ENCODE assay signal across 8 cellular contexts in genomic region chr6:108565091-108565766, GRCh38. TPM values are rescaled to one million over a fixed set of nuclear protein-coding genes. Genes with fewer than 3 reads are reported as not detected.
DNase-seq lines count a peak whose midpoint lies in the region; ATAC-seq, FAIRE-seq and TF ChIP-seq lines count a peak whose summit lies in the region.

No MANE protein-coding gene starts in this region.

- no peak overlapping the region for H3K27ac ChIP-seq in mesendoderm (ENCODE audit: low read depth, low read length)

- no CpG with 5 or more reads among the region's 4 CpGs for WGBS in mesendoderm (ENCODE audit: extremely low coverage, insufficient coverage, low lambda C conversion rate)

- peak overlapping the region; percentile 76 for H3K27ac Mint-ChIP-seq in activated naive CD8-positive, alpha-beta T cell treated with anti-CD3 and anti-CD28 coated beads for 36 hours

- H2BK15ac ChIP-seq in mesendoderm (replicated peaks; ENCODE audit: low read depth) = no peak overlapping the region

- H3K23ac ChIP-seq in mesendoderm (ENCODE audit: low read length) = no peak overlapping the region

- no peak overlapping the region for H3K4me2 ChIP-seq in mesendoderm (ENCODE audit: low read length)

- peaks cover 23% of the 10 kb centered on the region for H3K79me1 ChIP-seq in mesendoderm (ENCODE audit: low read length)

- H3K79me2 ChIP-seq in mesendoderm (ENCODE audit: control insufficient read depth, insufficient read depth, low read length) = peaks cover 41% of the 10 kb centered on the region

- no peak overlapping the region for H4K5ac ChIP-seq in mesendoderm (ENCODE audit: low read length)

- no peak overlapping the region for H4K8ac ChIP-seq in mesendoderm (ENCODE audit: low read depth, low read length)

- peak; percentile 81 for ATAC-seq in GM21528 (IDR thresholded peaks at IDR 0.05; ENCODE audit: low FRiP score, unreplicated experiment)

- H2AK5ac ChIP-seq in mesendoderm (ENCODE audit: low read length) = no peak overlapping the region

- H3K9me3 Mint-ChIP-seq in activated naive CD8-positive, alpha-beta T cell treated with anti-CD3 and anti-CD28 coated beads for 36 hours = no peaks in the 10 kb centered on the region

- 0 out of 2 replicates have a peak, but pooled peaks have one; percentile 19 for TF ChIP-seq POLR2A in GM12892 (IDR thresholded peaks at IDR 0.05; ENCODE audit: low read depth, low read length)

- H3K36me3 ChIP-seq in mesendoderm (ENCODE audit: control insufficient read depth, insufficient read depth, low read length) = no peaks in the 10 kb centered on the region

- no peak overlapping the region for H3K4ac ChIP-seq in mesendoderm (ENCODE audit: low read depth, low read length)

- no peak overlapping the region for H3K4me3 ChIP-seq in Jurkat, Clone E6-1 (ENCODE audit: low read length)
- H3K4me3 ChIP-seq in mesendoderm (ENCODE audit: low read length) = no peak overlapping the region

- peak; percentile 89 for FAIRE-seq in GM12892 (lab: Jason Lieb, UNC)

- DNase-seq in GM12892 (ENCODE audit: insufficient read length) = no peak
- DNase-seq in Jurkat, Clone E6-1 (ENCODE audit: low read depth, low spot score) = peak; percentile 86
- DNase-seq in activated naive CD8-positive, alpha-beta T cell treated with anti-CD3 and anti-CD28 coated beads for 36 hours = no peak
- no peak for DNase-seq in mesendoderm
- no peak for DNase-seq in NCI-H2227 treated with DMSO at 0.1 percent for 48 hours (lab: John Stamatoyannopoulos, UW)
- DNase-seq in epidermal melanocyte (ENCODE audit: insufficient read length, low spot score) = no peak
- DNase-seq in DMS53 treated with DMSO at 0.1 percent for 48 hours (lab: John Stamatoyannopoulos, UW; ENCODE audit: unreplicated experiment) = no peak

- H3K4me1 Mint-ChIP-seq in activated naive CD8-positive, alpha-beta T cell treated with anti-CD3 and anti-CD28 coated beads for 36 hours = peaks cover 46% of the 10 kb centered on the region

- peaks cover 4% of the 10 kb centered on the region for H3K4me1 ChIP-seq in mesendoderm (ENCODE audit: control insufficient read depth, low read depth, low read length)

- peak overlapping the region; percentile 12 for H3K9ac ChIP-seq in mesendoderm (ENCODE audit: low read length)

- H2BK120ac ChIP-seq in mesendoderm (ENCODE audit: low read depth, low read length) = no peak overlapping the region

- H3K27me3 ChIP-seq in mesendoderm (ENCODE audit: insufficient read depth, low read length, poor library complexity) = no peaks in the 10 kb centered on the region

- peak overlapping the region; percentile 0 for H3K4me3 Mint-ChIP-seq in activated naive CD8-positive, alpha-beta T cell treated with anti-CD3 and anti-CD28 coated beads for 36 hours

- H2BK5ac ChIP-seq in mesendoderm (ENCODE audit: low read length) = no peak overlapping the region

- no peak overlapping the region for H3K56ac ChIP-seq in mesendoderm (ENCODE audit: low read length)

- no peak overlapping the region for H3K18ac ChIP-seq in mesendoderm (ENCODE audit: low read length)

- peaks cover 9% of the 10 kb centered on the region for H3K27me3 Mint-ChIP-seq in activated naive CD8-positive, alpha-beta T cell treated with anti-CD3 and anti-CD28 coated beads for 36 hours

- peaks cover 30% of the 10 kb centered on the region for H3K36me3 Mint-ChIP-seq in activated naive CD8-positive, alpha-beta T cell treated with anti-CD3 and anti-CD28 coated beads for 36 hours

RNA-seq across cellular contexts. Expression of gene FOXO3, which starts 4.5 kb away (rescaled TPM):
- polyA plus RNA-seq in GM12892 (2012; ENCODE audit: missing spikeins) = 4.8 TPM
- polyA plus RNA-seq in Jurkat, Clone E6-1 (2012; ENCODE audit: insufficient read depth, insufficient read length) = 9.7 TPM
- 1 to 10 TPM; 7.0 to 8.0 TPM for total RNA-seq in activated naive CD8-positive, alpha-beta T cell treated with anti-CD3 and anti-CD28 coated beads for 36 hours
- polyA plus RNA-seq in mesendoderm (2013, experiment 1 of 2) = 14.4 TPM
- polyA plus RNA-seq in mesendoderm (2013, experiment 2 of 2) = 14.2 TPM
